ENCODE assay signal across 1 cellular context in genomic region chr14:92638904-92639303, GRCh38.
TF ChIP-seq lines count a peak whose summit lies in the region.

No MANE protein-coding gene starts in this region.

TF ChIP-seq in K562, 482 proteins besides CTCF, POLR2A, EP300 and RAD21 (continued from another document):
- no peak for TF ChIP-seq MGA (IDR thresholded peaks at IDR 0.05)
- no peak for TF ChIP-seq CREM (IDR thresholded peaks at IDR 0.05; ENCODE audit: low read depth)
- TF ChIP-seq CHD7 (IDR thresholded peaks at IDR 0.05; ENCODE audit: low read depth, low read length): no peak
- no peak for TF ChIP-seq PHF21A (IDR thresholded peaks at IDR 0.05; ENCODE audit: borderline replicate concordance, low read depth)
- no peak for TF ChIP-seq ETV5 (CRISPR knock-in tag; IDR thresholded peaks at IDR 0.05; ENCODE audit: low read depth)
- TF ChIP-seq ILF3 (IDR thresholded peaks at IDR 0.05; ENCODE audit: borderline replicate concordance): no peak
- TF ChIP-seq ZNF717 (CRISPR knock-in tag; IDR thresholded peaks at IDR 0.05): no peak
- no peak for TF ChIP-seq FOXP4 (CRISPR knock-in tag; IDR thresholded peaks at IDR 0.05; ENCODE audit: borderline replicate concordance)
